2 cellular contexts compared by ENCODE assay signal in genomic region chr1:61392417-61393242, GRCh38.
TF ChIP-seq lines count a peak whose summit lies in the region.

No MANE protein-coding gene starts in this region.

TF ChIP-seq in HepG2, 621 proteins besides CTCF, POLR2A, EP300 and RAD21:
- TF ChIP-seq ZNF644 (CRISPR knock-in tag; IDR thresholded peaks at IDR 0.05; ENCODE audit: low read depth): no peak
- no peak for TF ChIP-seq ZNF792 (CRISPR knock-in tag; IDR thresholded peaks at IDR 0.05)
- no peak for TF ChIP-seq ZNF746 (CRISPR knock-in tag; IDR thresholded peaks at IDR 0.05)
- no peak for TF ChIP-seq ISL2 (CRISPR knock-in tag; IDR thresholded peaks at IDR 0.05)
- no peak for TF ChIP-seq HMG20B (CRISPR knock-in tag; conservative IDR thresholded peaks at IDR 0.05)
- TF ChIP-seq NR1H2 (CRISPR knock-in tag; IDR thresholded peaks at IDR 0.05; ENCODE audit: borderline replicate concordance, low read depth): no peak
- peak; percentile 22 for TF ChIP-seq RBM22 (optimal IDR thresholded peaks at IDR 0.05; ENCODE audit: low read length)
- no peak for TF ChIP-seq MAF1 (CRISPR knock-in tag; IDR thresholded peaks at IDR 0.05; ENCODE audit: borderline replicate concordance)

TF ChIP-seq in H1, 55 proteins besides CTCF, POLR2A, EP300 and RAD21:
- 0 out of 2 replicates have a peak, but pooled peaks have one; percentile 9 for TF ChIP-seq RXRA (IDR thresholded peaks at IDR 0.05; ENCODE audit: insufficient read depth, low read depth, low read length)
- TF ChIP-seq RNF2 (IDR thresholded peaks at IDR 0.05; ENCODE audit: borderline replicate concordance, low read depth, low read length, missing control alignments, poor library complexity, severe bottlenecking): no peak
